Comparison of ENCODE assay signal across 1 cellular context in genomic region chr16:712740-713250, GRCh38.
TF ChIP-seq lines count a peak whose summit lies in the region.
"Not testable (repeated sequence)": the region's sequence is repeated elsewhere in the genome, so short reads cannot be mapped to it uniquely, and the experiment has no call there.

No MANE protein-coding gene starts in this region.

TF ChIP-seq in HepG2, 621 proteins besides CTCF, POLR2A, EP300 and RAD21 (continues in another document):
- not testable (repeated sequence) for TF ChIP-seq SOX13 (IDR thresholded peaks at IDR 0.05); FOXP1 (IDR thresholded peaks at IDR 0.05); SOX6 (IDR thresholded peaks at IDR 0.05); CREB1 (CRISPR knock-in tag; IDR thresholded peaks at IDR 0.05)
- TF ChIP-seq SOX13 (CRISPR knock-in tag; conservative IDR thresholded peaks at IDR 0.05 in 1 of 2, IDR thresholded peaks at IDR 0.05 in 1 of 2) (peak in 1 of 2 experiments; percentile 26; a peak in 1 of 4 replicates), MIER2 (CRISPR knock-in tag; IDR thresholded peaks at IDR 0.05) (peak; percentile 42; the same call in 1 of the 2 replicates), ZMYM3 (CRISPR knock-in tag; IDR thresholded peaks at IDR 0.05) (peak; percentile 77), CEBPG (CRISPR knock-in tag; IDR thresholded peaks at IDR 0.05) (0 out of 2 replicates have a peak, but pooled peaks have one; percentile 22), SP5 (CRISPR knock-in tag; IDR thresholded peaks at IDR 0.05; ENCODE audit: borderline replicate concordance, low read depth) (peak; percentile 37; the same call in 1 of the 2 replicates), FOXP1 (CRISPR knock-in tag; IDR thresholded peaks at IDR 0.05) (0 out of 2 replicates have a peak, but pooled peaks have one; percentile 13), FOXO1 (CRISPR knock-in tag; IDR thresholded peaks at IDR 0.05) (peak; percentile 15; the same call in 1 of the 2 replicates), MLX (CRISPR knock-in tag; IDR thresholded peaks at IDR 0.05) (0 out of 2 replicates have a peak, but pooled peaks have one; percentile 24), KLF16 (CRISPR knock-in tag; IDR thresholded peaks at IDR 0.05) (peak in 1 of 2 experiments; percentile 65; a peak in 2 of 4 replicates), BCL3 (CRISPR knock-in tag; IDR thresholded peaks at IDR 0.05) (0 out of 2 replicates have a peak, but pooled peaks have one; percentile 30), SOX6 (CRISPR knock-in tag; IDR thresholded peaks at IDR 0.05) (peak; percentile 45; the same call in 1 of the 2 replicates), SAP130 (CRISPR knock-in tag; IDR thresholded peaks at IDR 0.05; ENCODE audit: low read depth) (peak; percentile 72; the same call in 1 of the 2 replicates), TEAD3 (CRISPR knock-in tag; optimal IDR thresholded peaks at IDR 0.05; ENCODE audit: borderline replicate concordance) (peak; percentile 88), ZNF547 (CRISPR knock-in tag; IDR thresholded peaks at IDR 0.05) (0 out of 2 replicates have a peak, but pooled peaks have one; percentile 26), KAT8 (CRISPR knock-in tag; IDR thresholded peaks at IDR 0.05) (0 out of 2 replicates have a peak, but pooled peaks have one; percentile 45), RXRB (CRISPR knock-in tag; IDR thresholded peaks at IDR 0.05; ENCODE audit: borderline replicate concordance) (peak; percentile 27; the same call in 1 of the 2 replicates), FOSL1 (CRISPR knock-in tag; IDR thresholded peaks at IDR 0.05; ENCODE audit: borderline replicate concordance) (peak; percentile 63; the same call in 1 of the 2 replicates), HMGXB4 (CRISPR knock-in tag; IDR thresholded peaks at IDR 0.05; ENCODE audit: borderline replicate concordance in 1 of 2, low read depth in 1 of 2) (peak in 1 of 2 experiments; percentile 41; a peak in 2 of 4 replicates), ZBED4 (CRISPR knock-in tag; IDR thresholded peaks at IDR 0.05; ENCODE audit: borderline replicate concordance) (0 out of 2 replicates have a peak, but pooled peaks have one; percentile 30), CREB1 (IDR thresholded peaks at IDR 0.05) (0 out of 2 replicates have a peak, but pooled peaks have one; percentile 10), ATF2 (CRISPR knock-in tag; IDR thresholded peaks at IDR 0.05) (peak; percentile 17; the same call in 1 of the 2 replicates), MIXL1 (CRISPR knock-in tag; IDR thresholded peaks at IDR 0.05) (0 out of 2 replicates have a peak, but pooled peaks have one; percentile 29), PHF21A (CRISPR knock-in tag; IDR thresholded peaks at IDR 0.05) (peak; percentile 58; the same call in 1 of the 2 replicates), ZBTB33 (CRISPR knock-in tag; IDR thresholded peaks at IDR 0.05) (peak; percentile 84), HMG20A (CRISPR knock-in tag; IDR thresholded peaks at IDR 0.05; ENCODE audit: borderline replicate concordance) (peak; percentile 31; the same call in 1 of the 2 replicates), ZMYM2 (CRISPR knock-in tag; IDR thresholded peaks at IDR 0.05) (peak; percentile 89), XRCC5 (optimal IDR thresholded peaks at IDR 0.05; ENCODE audit: low read length) (peak; percentile 18), IKZF5 (CRISPR knock-in tag; IDR thresholded peaks at IDR 0.05) (peak; percentile 48; the same call in 1 of the 2 replicates), ZFP91 (CRISPR knock-in tag; IDR thresholded peaks at IDR 0.05; ENCODE audit: borderline replicate concordance) (0 out of 2 replicates have a peak, but pooled peaks have one; percentile 33), KDM1A (CRISPR knock-in tag; IDR thresholded peaks at IDR 0.05) (peak; percentile 73; the same call in 1 of the 2 replicates), JUN (CRISPR knock-in tag; IDR thresholded peaks at IDR 0.05) (peak; percentile 25; the same call in 1 of the 2 replicates), TFE3 (CRISPR knock-in tag; IDR thresholded peaks at IDR 0.05) (peak; percentile 83; the same call in 1 of the 2 replicates), RCOR2 (CRISPR knock-in tag; IDR thresholded peaks at IDR 0.05) (peak; percentile 64; the same call in 1 of the 2 replicates), KDM2A (CRISPR knock-in tag; IDR thresholded peaks at IDR 0.05; ENCODE audit: borderline replicate concordance, low read depth) (peak; percentile 67; the same call in 1 of the 2 replicates), ZNF350 (CRISPR knock-in tag; IDR thresholded peaks at IDR 0.05; ENCODE audit: borderline replicate concordance, low read depth) (peak; percentile 65; the same call in 1 of the 2 replicates), PITX1 (CRISPR knock-in tag; IDR thresholded peaks at IDR 0.05) (peak; percentile 46; the same call in 1 of the 2 replicates), ZNF7 (CRISPR knock-in tag; IDR thresholded peaks at IDR 0.05) (peak; percentile 35; the same call in 1 of the 2 replicates), JUNB (CRISPR knock-in tag; IDR thresholded peaks at IDR 0.05; ENCODE audit: borderline replicate concordance) (peak; percentile 36; the same call in 1 of the 2 replicates), BHLHE40 (IDR thresholded peaks at IDR 0.05; ENCODE audit: low read length) (0 out of 2 replicates have a peak, but pooled peaks have one; percentile 33), ZNF263 (CRISPR knock-in tag; IDR thresholded peaks at IDR 0.05) (peak; percentile 37; the same call in 1 of the 2 replicates), ZNF629 (CRISPR knock-in tag; conservative IDR thresholded peaks at IDR 0.05) (0 out of 2 replicates have a peak, but pooled peaks have one; percentile 4), HDAC2 (CRISPR knock-in tag; IDR thresholded peaks at IDR 0.05) (peak; percentile 57; the same call in 1 of the 2 replicates), ZNF580 (CRISPR knock-in tag; IDR thresholded peaks at IDR 0.05; ENCODE audit: borderline replicate concordance, low read depth) (0 out of 2 replicates have a peak, but pooled peaks have one; percentile 43)
